Comparison of ENCODE assay signal across 8 cellular contexts in the genomic region with DNA sequence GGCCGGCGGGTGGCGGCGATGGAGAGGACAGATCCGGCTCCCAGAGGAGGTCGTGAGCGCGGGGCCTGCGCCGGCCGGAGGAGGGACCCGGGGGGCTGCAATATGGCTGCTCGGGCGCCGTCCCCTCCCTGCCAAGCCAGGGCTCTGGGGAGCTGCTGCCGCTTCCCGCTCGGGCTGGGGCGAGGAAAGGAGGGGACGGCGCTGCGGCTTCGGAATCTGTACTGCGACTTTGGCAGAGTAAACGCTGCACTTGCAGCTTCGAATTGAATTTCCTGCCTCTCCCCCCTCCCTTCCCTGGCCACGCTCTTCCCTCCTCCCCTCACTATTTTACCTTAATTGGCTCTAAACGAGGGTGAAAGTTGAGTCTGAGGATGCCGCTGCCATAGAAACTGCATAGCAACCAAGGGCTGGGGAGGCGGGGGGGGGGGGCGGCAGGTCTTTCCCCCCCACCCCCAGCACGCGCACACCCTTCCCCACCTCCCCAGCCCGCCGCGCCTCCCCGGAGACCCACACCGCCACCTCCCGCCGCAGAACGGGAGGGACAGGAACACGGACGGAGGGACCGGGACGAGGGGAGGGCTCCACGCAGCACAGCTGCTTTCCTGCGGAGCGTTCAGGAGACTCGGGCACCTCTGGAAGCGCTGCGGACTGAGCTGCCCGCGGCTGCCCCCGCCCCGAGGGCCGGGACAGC.
DNase-seq lines count a peak whose midpoint lies in the region; ATAC-seq and TF ChIP-seq lines count a peak whose summit lies in the region.

No MANE protein-coding gene starts in this region.

- H3K9me3 ChIP-seq in RWPE2 (ENCODE audit: severe bottlenecking) (no peaks in the 10 kb centered on the region), smooth muscle cell (replicated peaks; ENCODE audit: low read depth) (no peaks in the 10 kb centered on the region), MG63 (no peaks in the 10 kb centered on the region)

- H3K9ac ChIP-seq in smooth muscle cell (ENCODE audit: low read depth): peak overlapping the region; percentile 17

- ATAC-seq in RWPE2 (ENCODE audit: low read depth): peak; percentile 66

- H3K4me2 ChIP-seq in smooth muscle cell: peak overlapping the region; percentile 96

- no peaks in the 10 kb centered on the region for H3K79me2 ChIP-seq in smooth muscle cell (ENCODE audit: low read depth)

- H3K4me3 ChIP-seq in H7 (ENCODE audit: insufficient read depth, low read depth, low read length): peak overlapping the region; percentile 59
- peak overlapping the region; percentile 6 for H3K4me3 ChIP-seq in RWPE2 (ENCODE audit: severe bottlenecking)
- H3K4me3 ChIP-seq in smooth muscle cell: peak overlapping the region; percentile 66
- no peak overlapping the region for H3K4me3 ChIP-seq in MG63

- H3K27me3 ChIP-seq in H7 (ENCODE audit: control insufficient read depth, insufficient read depth, low read length) (peaks cover 15% of the 10 kb centered on the region; the same call in 1 of the 2 replicates), RWPE2 (ENCODE audit: insufficient read depth, poor library complexity, severe bottlenecking) (peaks cover 59% of the 10 kb centered on the region), smooth muscle cell (ENCODE audit: low read depth) (peaks cover 41% of the 10 kb centered on the region), MG63 (peaks cover 16% of the 10 kb centered on the region)

- DNase-seq in DMS53 treated with DMSO at 0.1 percent for 48 hours (lab: John Stamatoyannopoulos, UW; ENCODE audit: unreplicated experiment): peak; percentile 25
- peak; percentile 91 for DNase-seq in H7
- DNase-seq in RWPE2 (ENCODE audit: low spot score): no peak
- DNase-seq in astrocyte of the hippocampus (ENCODE audit: low read depth, low spot score): peak; percentile 52
- DNase-seq in iPS-NIHi11 (ENCODE audit: low spot score): peak; percentile 76
- DNase-seq in smooth muscle cell (lab: John Stamatoyannopoulos, UW; ENCODE audit: unreplicated experiment): no peak
- DNase-seq in NCI-H128 (lab: John Stamatoyannopoulos, UW; ENCODE audit: unreplicated experiment): no peak
- no peak for DNase-seq in MG63

- H3F3A ChIP-seq in smooth muscle cell (ENCODE audit: low read depth): no peaks in the 10 kb centered on the region

- 2% methylated on average over 44 of the region's 56 CpGs for WGBS in smooth muscle cell (ENCODE audit: low lambda C conversion rate)

- H3K36me3 ChIP-seq in H7 (replicated peaks; ENCODE audit: control insufficient read depth, insufficient read depth, low read length) (no peaks in the 10 kb centered on the region), RWPE2 (ENCODE audit: low read depth) (no peaks in the 10 kb centered on the region), smooth muscle cell (ENCODE audit: low read depth) (no peaks in the 10 kb centered on the region), MG63 (no peaks in the 10 kb centered on the region)

- H3K4me1 ChIP-seq in RWPE2 (ENCODE audit: insufficient read depth, poor library complexity, severe bottlenecking) (no peaks in the 10 kb centered on the region), smooth muscle cell (ENCODE audit: low read depth) (no peaks in the 10 kb centered on the region)

- TF ChIP-seq CTCF in RWPE2 (IDR thresholded peaks at IDR 0.05; ENCODE audit: poor library complexity, severe bottlenecking): no peak
- TF ChIP-seq CTCF in smooth muscle cell (IDR thresholded peaks at IDR 0.05; ENCODE audit: borderline replicate concordance, insufficient read depth, poor library complexity, severe bottlenecking): no peak

- no peaks in the 10 kb centered on the region for H4K20me1 ChIP-seq in smooth muscle cell (ENCODE audit: low read depth)

- H3K27ac ChIP-seq in RWPE2 (ENCODE audit: poor library complexity, severe bottlenecking) (no peak overlapping the region), smooth muscle cell (ENCODE audit: low read depth) (no peak overlapping the region)

- peak overlapping the region; percentile 76 for H2AFZ ChIP-seq in smooth muscle cell (ENCODE audit: low read depth)

Comparison
In these comparisons a context has a peak if more than half of its experiments do, and no peak if none do; other contexts are left out.
1. DNase-seq: peak in DMS53 treated with DMSO at 0.1 percent for 48 hours (single experiment), H7 (single experiment), astrocyte of the hippocampus (single experiment) and iPS-NIHi11 (single experiment); none in RWPE2 (single experiment), smooth muscle cell (single experiment), NCI-H128 (single experiment) and MG63 (single experiment).